8 cellular contexts compared by ENCODE assay signal in genomic region chr17:47694018-47694817, GRCh38. TPM values are rescaled to one million over a fixed set of nuclear protein-coding genes. Genes with fewer than 3 reads are reported as not detected.
DNase-seq lines count a peak whose midpoint lies in the region; ATAC-seq and TF ChIP-seq lines count a peak whose summit lies in the region.

Gene TBKBP1 (plus strand): TSS chr17:47694161. CDS start chr17:47696113, 1,952 bp downstream.

- H3K9me3 ChIP-seq in HCT116 (ENCODE audit: control insufficient read depth in 1 of 2, insufficient read depth in 1 of 2, low read depth in 1 of 2, low read length in 2 of 2) (no peaks in the 10 kb centered on the region), SK-N-MC (ENCODE audit: low read depth, low read length) (no peaks in the 10 kb centered on the region), right cardiac atrium (ENCODE audit: control insufficient read depth, low read length) (no peaks in the 10 kb centered on the region)

- peak within 1 kb of the TSS; percentile 91 for H3K4me2 ChIP-seq in HCT116 (ENCODE audit: low read length)

- no peak for TF ChIP-seq RAD21 in HCT116 (IDR thresholded peaks at IDR 0.05; ENCODE audit: low read depth)

- CTCF ChIA-PET in HCT116 (lab: Charles Lee) = interaction anchor here (0.6 to 1.2 kb wide), 2 partner anchors 107 to 137 kb away, joined by 3 to 4 read pairs; partner anchors contain the start of genes LRRC46 and MRPL10

- peak within 1 kb of the TSS; percentile 10 for H2AFZ ChIP-seq in HCT116 (ENCODE audit: low read depth, low read length, poor library complexity, severe bottlenecking)

- peak; percentile 41 for DNase-seq in AG08395 (ENCODE audit: low spot score)
- no peak for DNase-seq in HCT116 (ENCODE audit: low read depth, low spot score)
- no peak for DNase-seq in SK-N-MC (ENCODE audit: low read depth, low spot score)
- DNase-seq in right cardiac atrium = peak; percentile 56 to 88 (median 82)
- no peak for DNase-seq in renal cortical epithelial cell (ENCODE audit: low read depth)
- no peak for DNase-seq in midbrain (lab: John Stamatoyannopoulos, UW)

- H3K4me3 ChIP-seq in HCT116 (replicated peaks in 1 of 2; ENCODE audit: low read depth in 1 of 2, low read length in 2 of 2) (peak within 1 kb of the TSS; percentile 62 to 74), SK-N-MC (peak within 1 kb of the TSS; percentile 79), right cardiac atrium (ENCODE audit: low read length) (peak within 1 kb of the TSS; percentile 98)

- no peaks in the 10 kb centered on the region for H4K20me1 ChIP-seq in HCT116 (ENCODE audit: insufficient read depth)

- ATAC-seq in HCT116 (peak; percentile 51), right cardiac atrium (peak; percentile 43 to 51), HG03097 (IDR thresholded peaks at IDR 0.05; ENCODE audit: low FRiP score, unreplicated experiment) (no peak)

- H3K36me3 ChIP-seq in HCT116 (ENCODE audit: control insufficient read depth in 1 of 2, insufficient read depth in 2 of 2, low read length in 2 of 2) (no peaks in the 10 kb centered on the region), SK-N-MC (ENCODE audit: insufficient read depth, low read length) (peaks cover 2% of the 10 kb centered on the region; the same call in 1 of the 2 replicates)

- RAD21 ChIA-PET in HCT116 (lab: Charles Lee; ENCODE audit: low non-redundant PET in 1 of 2, low total read pairs in 2 of 2, uncharacterized antibody in 2 of 2, unreplicated experiment in 2 of 2) = no interaction called here

- H3K9ac ChIP-seq in HCT116 (ENCODE audit: low read length) (peak within 1 kb of the TSS; percentile 70), SK-N-MC (ENCODE audit: insufficient read length) (peak within 1 kb of the TSS; percentile 78)

- H3K79me2 ChIP-seq in HCT116 (ENCODE audit: insufficient read depth, low read length) = no peaks in the 10 kb centered on the region

- BruUV-seq in HCT116 (replicated peaks; lab: Mats Ljungman, UMichigan) = no TSS peak

- intact Hi-C loops in HCT116 (cut with micrococcal nuclease) = no loop called here
- intact Hi-C loops in right cardiac atrium (cut with DNase I) = no loop called here

- H3K27me3 ChIP-seq in HCT116 (ENCODE audit: insufficient read depth, low read length) (no peaks in the 10 kb centered on the region), right cardiac atrium (ENCODE audit: control insufficient read depth, insufficient read depth) (no peaks in the 10 kb centered on the region)

- H3K9me2 ChIP-seq in HCT116 (ENCODE audit: insufficient read depth) = no peaks in the 10 kb centered on the region

- H3K4me1 ChIP-seq in HCT116 (ENCODE audit: control insufficient read depth in 1 of 2, insufficient read depth in 2 of 2, low read length in 2 of 2) (peaks cover 25 to 43% of the 10 kb centered on the region in 2 experiments), right cardiac atrium (ENCODE audit: control insufficient read depth, insufficient read depth, low read length) (peaks cover 5% of the 10 kb centered on the region)

- no peak for TF ChIP-seq POLR2A in HCT116 (IDR thresholded peaks at IDR 0.05; ENCODE audit: borderline replicate concordance, extremely low read depth, insufficient read depth, insufficient read length)

- WGBS in right cardiac atrium = under 1% methylated on average over 70 of the region's 70 CpGs

- TF ChIP-seq CTCF in HCT116 (IDR thresholded peaks at IDR 0.05 in 2 of 3, conservative IDR thresholded peaks at IDR 0.05 in 1 of 3; ENCODE audit: borderline replicate concordance in 1 of 3, insufficient read depth in 1 of 3, low read depth in 2 of 3, low read length in 2 of 3) = no peak

- H3K27ac ChIP-seq in HCT116 (ENCODE audit: low read depth, low read length) (peak within 1 kb of the TSS; percentile 62; the same call in 1 of the 2 replicates), SK-N-MC (peak within 1 kb of the TSS; percentile 82), angular gyrus (ENCODE audit: low read depth, low read length) (peak within 1 kb of the TSS; percentile 61), right cardiac atrium (ENCODE audit: low read length) (peak within 1 kb of the TSS; percentile 46)

- POLR2A ChIA-PET in HCT116 (lab: Charles Lee) = interaction anchor here (1.5 kb wide), 1 partner anchor 10 kb away, joined by 3 read pairs; no protein-coding TSS in a partner anchor

TF ChIP-seq in HCT116, 20 proteins besides CTCF, POLR2A, EP300 and RAD21:
- no peak for TF ChIP-seq SIN3A (IDR thresholded peaks at IDR 0.05; ENCODE audit: low read depth)
- TF ChIP-seq TCF7L2 (IDR thresholded peaks at IDR 0.05; ENCODE audit: borderline replicate concordance, extremely low read depth, insufficient read depth, insufficient read length) = peak; percentile 8
- TF ChIP-seq JUND (IDR thresholded peaks at IDR 0.05) = no peak
- peak; percentile 63; the same call in 1 of the 2 replicates for TF ChIP-seq ZFX (IDR thresholded peaks at IDR 0.05)
- TF ChIP-seq EZH2 (IDR thresholded peaks at IDR 0.05) = no peak

RNA-seq across cellular contexts. Expression of gene TBKBP1, which starts in this region (rescaled TPM):
- 12.4 TPM for total RNA-seq in HCT116 (2021; ENCODE audit: unreplicated experiment)
- polyA plus RNA-seq in HCT116 (2012) = 14.0 and 15.6 TPM in 2 replicates
- total RNA-seq in right cardiac atrium = 10 to 100 TPM; 17.5 to 25.2 (median 21.0) TPM
- 27.0 TPM for polyA plus RNA-seq in right cardiac atrium
- 4.3 and 10.7 TPM in 2 replicates for total RNA-seq in renal cortical epithelial cell

Comparison
In these comparisons a context has a peak if more than half of its experiments do, and no peak if none do; other contexts are left out.
1. DNase-seq: peak in AG08395 (single experiment) and right cardiac atrium (3 of 3); none in HCT116 (single experiment), SK-N-MC (single experiment), renal cortical epithelial cell (single experiment) and midbrain (single experiment).
2. Peak in every context shown above with its lines, with median percentiles within 50 percentile points of each other: H3K27ac ChIP-seq and H3K4me3 ChIP-seq.